Comparison of ENCODE assay signal across 28 cellular contexts in the genomic region with DNA sequence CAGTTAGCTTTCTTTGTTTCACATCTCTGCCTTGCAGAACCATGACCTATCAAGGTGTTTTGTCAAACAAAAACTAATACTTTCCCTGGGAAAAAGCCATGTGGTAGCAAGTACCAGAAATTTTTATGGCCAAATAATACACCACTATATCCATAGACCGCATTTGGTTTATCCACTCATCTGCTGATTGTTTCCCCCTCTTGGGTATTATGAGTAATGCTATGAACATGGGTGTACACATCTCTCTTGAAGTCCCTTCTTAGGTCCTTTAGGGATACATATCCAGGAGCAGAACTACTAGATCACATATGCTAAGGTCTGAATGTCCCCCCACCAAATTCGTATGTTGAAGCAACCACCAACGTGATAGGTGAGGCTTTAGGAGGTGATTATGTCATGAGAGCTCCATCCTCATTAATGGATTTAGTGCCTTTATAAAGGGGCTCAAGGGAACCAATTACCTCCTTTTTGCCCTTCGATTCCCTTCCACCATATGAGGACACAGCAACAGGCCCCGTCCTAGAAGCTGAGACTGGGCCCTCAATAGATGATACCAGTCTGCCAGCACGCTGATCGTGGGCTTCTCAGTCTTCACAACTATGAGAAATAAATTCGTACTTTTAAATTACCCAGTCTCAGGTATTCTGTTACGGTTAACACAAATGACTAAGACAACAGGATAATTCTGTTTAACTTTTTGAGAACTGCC. TPM values are rescaled to one million over a fixed set of nuclear protein-coding genes. Genes with fewer than 3 reads are reported as not detected.
DNase-seq lines count a peak whose midpoint lies in the region; ATAC-seq and TF ChIP-seq lines count a peak whose summit lies in the region.
"Had no signal": no experiment of that assay in that cellular context is flagged by ENCODE, and none has a peak within 500 bp of the region (broad histone marks: within the 10 kb centered on the region; RNA-seq: fewer than 3 reads in every experiment).

No MANE protein-coding gene starts in this region.

- H3K27me3 Mint-ChIP-seq in MCF 10A (ENCODE audit: insufficient read depth, unreplicated experiment), result no peaks in the 10 kb centered on the region
- no peaks in the 10 kb centered on the region for H3K27me3 Mint-ChIP-seq in activated T-helper 2 cell treated with anti-CD3 and anti-CD28 coated beads, Interferon-gamma antibody, Interleukin-2, Interleukin-4, amounts not matched to agents 10 μg/mL and 5 μg/mL and 100 μg/mL, durations not matched to agents 14 hours and 24 hours and 36 hours (ENCODE audit: low read depth)

- WGBS in mammary epithelial cell (ENCODE audit: low coverage, missing lambda C conversion rate), result 94% methylated on average over 9 of the region's 9 CpGs
- 95% methylated on average over 8 of the region's 9 CpGs for WGBS in mesenchymal stem cell

- H4K91ac ChIP-seq in mesenchymal stem cell (ENCODE audit: low read length), result no peak overlapping the region

- peaks cover 67% of the 10 kb centered on the region for H3K36me3 Mint-ChIP-seq in MCF 10A (ENCODE audit: insufficient read depth, unreplicated experiment)
- H3K36me3 Mint-ChIP-seq in activated T-helper 2 cell treated with anti-CD3 and anti-CD28 coated beads, Interferon-gamma antibody, Interleukin-2, Interleukin-4, amounts not matched to agents 10 μg/mL and 5 μg/mL and 100 μg/mL, durations not matched to agents 14 hours and 24 hours and 36 hours (ENCODE audit: low read depth), result peaks cover 55% of the 10 kb centered on the region

- H4K20me1 ChIP-seq in mammary epithelial cell (ENCODE audit: insufficient read depth, low read length), result no peaks in the 10 kb centered on the region

- H3K79me2 ChIP-seq in mammary epithelial cell (ENCODE audit: insufficient read depth, low read length), result peaks cover 54% of the 10 kb centered on the region

- CTCF ChIA-PET in mammary epithelial cell (lab: Charles Lee; ENCODE audit: low non-redundant PET) (no interaction called here), MCF 10A (lab: Yijun Ruan, JAX) (interaction anchor here (0.6 to 11.3 kb wide), 26 partner anchors 7 to 327 kb away, joined by 3 to 169 read pairs (median 5); no protein-coding TSS in a partner anchor)

- H3K9me3 ChIP-seq in mammary epithelial cell (replicated peaks; ENCODE audit: insufficient read depth, low read length), result no peaks in the 10 kb centered on the region
- no peaks in the 10 kb centered on the region for H3K9me3 ChIP-seq in mesenchymal stem cell (ENCODE audit: control insufficient read depth, low read length)
- no peaks in the 10 kb centered on the region for H3K9me3 ChIP-seq in subcutaneous abdominal adipose tissue (ENCODE audit: control insufficient read depth in 5 of 5, low read length in 5 of 5)
- H3K9me3 ChIP-seq: MG63, right atrium auricular region, SK-N-SH had no signal

- TF ChIP-seq CTCF in mammary epithelial cell (conservative IDR thresholded peaks at IDR 0.05 in 1 of 2, IDR thresholded peaks at IDR 0.05 in 1 of 2; ENCODE audit: extremely low read depth in 1 of 2, insufficient read depth in 1 of 2, low read depth in 1 of 2, low read length in 2 of 2), result no peak
- TF ChIP-seq CTCF in MCF 10A (IDR thresholded peaks at IDR 0.05; ENCODE audit: unreplicated experiment), result no peak

- DNase-seq in mammary epithelial cell, result no peak
- no peak for DNase-seq in MCF 10A (ENCODE audit: unreplicated experiment)
- DNase-seq in activated T-helper 2 cell treated with anti-CD3 and anti-CD28 coated beads, Interferon-gamma antibody, Interleukin-2, Interleukin-4, amounts not matched to agents 10 μg/mL and 5 μg/mL and 100 μg/mL, durations not matched to agents 14 hours and 24 hours and 36 hours (ENCODE audit: low spot score), result no peak
- no peak for DNase-seq in mesenchymal stem cell
- DNase-seq in sciatic nerve (ENCODE audit: low spot score), result no peak
- DNase-seq: ACHN; activated CD8-positive, alpha-beta memory T cell treated with anti-CD3 and anti-CD28 coated beads, Interleukin-2, amount 50 U/mL, for 4 hours; activated effector memory CD4-positive, alpha-beta T cell treated with Interleukin-2 at 50 U/mL for 16 hours; DMS153; erythroblast; KBM-7; mesendoderm; MG63; NCI-H1930; NCI-H2171 treated with DMSO at 0.1 percent for 48 hours; NCI-H510A treated with DMSO at 0.1 percent for 48 hours; SK-N-SH; substantia nigra; trophoblast cell had no signal

- H3K9me3 Mint-ChIP-seq in MCF 10A (ENCODE audit: unreplicated experiment), result no peaks in the 10 kb centered on the region
- no peaks in the 10 kb centered on the region for H3K9me3 Mint-ChIP-seq in activated T-helper 2 cell treated with anti-CD3 and anti-CD28 coated beads, Interferon-gamma antibody, Interleukin-2, Interleukin-4, amounts not matched to agents 10 μg/mL and 5 μg/mL and 100 μg/mL, durations not matched to agents 14 hours and 24 hours and 36 hours
- H3K9me3 Mint-ChIP-seq: T-helper 1 cell treated with Interleukin-12 subunit alpha and Interleukin-12 subunit beta and Interleukin-4 antibody, amounts not matched to agents 30 μg/mL and 1 μg/mL, for 36 hours had no signal

- H2BK15ac ChIP-seq in mesenchymal stem cell (ENCODE audit: low read depth, poor library complexity, severe bottlenecking), result no peak overlapping the region

- H3K27me3 ChIP-seq in mammary epithelial cell (ENCODE audit: insufficient read depth, low read length) (no peaks in the 10 kb centered on the region), mesenchymal stem cell (ENCODE audit: control insufficient read depth in 1 of 2, insufficient read depth in 1 of 2, low read length in 2 of 2) (no peaks in the 10 kb centered on the region), subcutaneous abdominal adipose tissue (ENCODE audit: control insufficient read depth in 5 of 5, insufficient read depth in 4 of 5, low read length in 5 of 5) (no peaks in the 10 kb centered on the region)
- H3K27me3 ChIP-seq: cardiac muscle cell, MG63, right atrium auricular region had no signal

- H3K4me3 ChIP-seq in mammary epithelial cell (replicated peaks in 1 of 3; ENCODE audit: insufficient read depth in 1 of 3, low read depth in 2 of 3, low read length in 3 of 3) (no peak overlapping the region), mesenchymal stem cell (ENCODE audit: insufficient read depth in 1 of 2, low read depth in 1 of 2, low read length in 2 of 2) (no peak overlapping the region), subcutaneous abdominal adipose tissue (ENCODE audit: low read depth in 1 of 5, low read length in 5 of 5) (no peak overlapping the region)
- H3K4me3 ChIP-seq: cardiac muscle cell, coronary artery, MG63, right atrium auricular region had no signal

- no peaks in the 10 kb centered on the region for H3K4me1 Mint-ChIP-seq in MCF 10A (ENCODE audit: insufficient read depth, unreplicated experiment)
- peaks cover 20% of the 10 kb centered on the region for H3K4me1 Mint-ChIP-seq in activated T-helper 2 cell treated with anti-CD3 and anti-CD28 coated beads, Interferon-gamma antibody, Interleukin-2, Interleukin-4, amounts not matched to agents 10 μg/mL and 5 μg/mL and 100 μg/mL, durations not matched to agents 14 hours and 24 hours and 36 hours (ENCODE audit: low read depth)

- H3K4me2 ChIP-seq in mammary epithelial cell (ENCODE audit: insufficient read depth, low read depth, low read length) (no peak overlapping the region), mesenchymal stem cell (ENCODE audit: low read length, poor library complexity, severe bottlenecking) (no peak overlapping the region)
- H3K4me2 ChIP-seq: SK-N-SH had no signal

- H3K4me1 ChIP-seq in mammary epithelial cell (ENCODE audit: insufficient read depth, low read length) (no peaks in the 10 kb centered on the region), mesenchymal stem cell (ENCODE audit: control insufficient read depth, insufficient read depth, low read depth, low read length) (no peaks in the 10 kb centered on the region), subcutaneous abdominal adipose tissue (ENCODE audit: control insufficient read depth in 5 of 5, insufficient read depth in 5 of 5, low read length in 5 of 5) (peaks cover 0 to 14% (median 5%) of the 10 kb centered on the region in 5 donors)
- H3K4me1 ChIP-seq: parathyroid adenoma had no signal

- H4K8ac ChIP-seq in mesenchymal stem cell (ENCODE audit: low read length), result no peak overlapping the region

- no peak overlapping the region for H3K4me3 Mint-ChIP-seq in MCF 10A (ENCODE audit: unreplicated experiment)
- H3K4me3 Mint-ChIP-seq in activated T-helper 2 cell treated with anti-CD3 and anti-CD28 coated beads, Interferon-gamma antibody, Interleukin-2, Interleukin-4, amounts not matched to agents 10 μg/mL and 5 μg/mL and 100 μg/mL, durations not matched to agents 14 hours and 24 hours and 36 hours (ENCODE audit: low read depth), result no peak overlapping the region
- H3K4me3 Mint-ChIP-seq: neural crest cell; T-helper 1 cell treated with Interleukin-12 subunit alpha and Interleukin-12 subunit beta and Interleukin-4 antibody, amounts not matched to agents 30 μg/mL and 1 μg/mL, for 36 hours had no signal

- H3K23ac ChIP-seq in mesenchymal stem cell (ENCODE audit: low read length in 2 of 2), result no peak overlapping the region

- no peak overlapping the region for H3K27ac Mint-ChIP-seq in MCF 10A (ENCODE audit: low read depth, unreplicated experiment)
- peak overlapping the region; percentile 28 for H3K27ac Mint-ChIP-seq in activated T-helper 2 cell treated with anti-CD3 and anti-CD28 coated beads, Interferon-gamma antibody, Interleukin-2, Interleukin-4, amounts not matched to agents 10 μg/mL and 5 μg/mL and 100 μg/mL, durations not matched to agents 14 hours and 24 hours and 36 hours
- H3K27ac Mint-ChIP-seq: T-helper 1 cell treated with Interleukin-12 subunit alpha and Interleukin-12 subunit beta and Interleukin-4 antibody, amounts not matched to agents 30 μg/mL and 1 μg/mL, for 36 hours had no signal

- no peak overlapping the region for H3K9ac ChIP-seq in mammary epithelial cell (ENCODE audit: insufficient read depth, low read length)
- H3K9ac ChIP-seq in mesenchymal stem cell (ENCODE audit: low read length), result peak overlapping the region; percentile 2
- no peak overlapping the region for H3K9ac ChIP-seq in subcutaneous abdominal adipose tissue (ENCODE audit: low read length in 5 of 5)
- H3K9ac ChIP-seq: parathyroid adenoma, SK-N-SH had no signal

- H2AFZ ChIP-seq in mammary epithelial cell (ENCODE audit: low read depth, low read length) (no peak overlapping the region), mesenchymal stem cell (ENCODE audit: low read depth, low read length) (no peak overlapping the region)
- H2AFZ ChIP-seq: parathyroid adenoma had no signal

- no peak for ATAC-seq in HG02981 (IDR thresholded peaks at IDR 0.05; ENCODE audit: unreplicated experiment)
- ATAC-seq in sciatic nerve, result no peak
- ATAC-seq in GM19395 (IDR thresholded peaks at IDR 0.05; ENCODE audit: unreplicated experiment), result no peak

- no peak overlapping the region for H2AK5ac ChIP-seq in mesenchymal stem cell (ENCODE audit: low read length, severe bottlenecking)

- intact Hi-C loops in mammary epithelial cell (cut with micrococcal nuclease) (loop anchor here (5.0 kb wide), 1 partner anchor 87 kb away; no protein-coding TSS in a partner anchor), MCF 10A (cut with micrococcal nuclease) (no loop called here), sciatic nerve (cut with DNase I) (no loop called here)
- intact Hi-C loops in activated T-helper 2 cell treated with anti-CD3 and anti-CD28 coated beads, Interferon-gamma antibody, Interleukin-2, Interleukin-4, amounts not matched to agents 10 μg/mL and 5 μg/mL and 100 μg/mL, durations not matched to agents 14 hours and 24 hours and 36 hours (cut with micrococcal nuclease), result no loop called here

- H3K36me3 ChIP-seq in mammary epithelial cell (ENCODE audit: insufficient read depth, low read length), result peaks cover 3% of the 10 kb centered on the region
- peaks cover 23 to 75% of the 10 kb centered on the region in 2 experiments for H3K36me3 ChIP-seq in mesenchymal stem cell (ENCODE audit: control insufficient read depth in 1 of 2, insufficient read depth in 2 of 2, low read depth in 1 of 2, low read length in 2 of 2)
- peaks cover 11 to 46% (median 35%) of the 10 kb centered on the region in 5 donors for H3K36me3 ChIP-seq in subcutaneous abdominal adipose tissue (ENCODE audit: control insufficient read depth in 5 of 5, insufficient read depth in 5 of 5, low read length in 5 of 5)

- BruUV-seq in mammary epithelial cell (replicated peaks; lab: Mats Ljungman, UMichigan) (TSS peak; percentile 6), MCF 10A (replicated peaks; lab: Mats Ljungman, UMichigan) (no TSS peak)

- H2BK120ac ChIP-seq in mesenchymal stem cell (ENCODE audit: low read depth, low read length), result no peak overlapping the region

- POLR2A ChIA-PET in MCF 10A (lab: Yijun Ruan, JAX), result interaction anchor here (0.6 to 4.7 kb wide), 8 partner anchors 11 to 275 kb away, joined by 3 to 21 read pairs (median 4); no protein-coding TSS in a partner anchor

- dilution Hi-C loops in mammary epithelial cell (cut with HindIII; ENCODE audit: low sequenced_read_pairs), result loop anchor here (5.0 to 25.0 kb wide), 2 partner anchors 37 to 257 kb away; a partner anchor contains a TSS

- H2BK12ac ChIP-seq in mesenchymal stem cell (ENCODE audit: low read length in 2 of 2), result no peak overlapping the region

- H2BK5ac ChIP-seq in mesenchymal stem cell (ENCODE audit: low read depth, low read length, poor library complexity, severe bottlenecking), result no peak overlapping the region

- peaks cover 31% of the 10 kb centered on the region for H3K79me1 ChIP-seq in mesenchymal stem cell (replicated peaks; ENCODE audit: low read length, poor library complexity, severe bottlenecking)

- in situ Hi-C loops in mammary epithelial cell (cut with MboI; ENCODE audit: low sequenced_read_pairs in 2 of 2), result loop anchor here (10.0 kb wide), 2 partner anchors 170 to 270 kb away; no protein-coding TSS in a partner anchor

- H3K27ac ChIP-seq in mammary epithelial cell (ENCODE audit: insufficient read depth, low read depth, low read length), result no peak overlapping the region
- no peak overlapping the region for H3K27ac ChIP-seq in mesenchymal stem cell (ENCODE audit: low read length, poor library complexity, severe bottlenecking)
- H3K27ac ChIP-seq in subcutaneous abdominal adipose tissue (ENCODE audit: low read depth, low read length), result peak overlapping the region; percentile 66
- H3K27ac ChIP-seq: cardiac muscle cell, coronary artery, parathyroid adenoma, right atrium auricular region had no signal

- H3K18ac ChIP-seq in mesenchymal stem cell (ENCODE audit: low read depth in 1 of 2, low read length in 2 of 2), result no peak overlapping the region

- no peak overlapping the region for H3K4ac ChIP-seq in mesenchymal stem cell (ENCODE audit: low read depth in 1 of 2, low read length in 2 of 2)

- no peak overlapping the region for H3K14ac ChIP-seq in mesenchymal stem cell (ENCODE audit: low read length in 2 of 2)

RNA-seq across cellular contexts. Expression of a gene that starts 30.2 kb away (rescaled TPM):
- total RNA-seq in mammary epithelial cell (10 to 100 TPM; 22.3 to 46.0 TPM), MCF 10A (2022) (19.9 and 22.4 TPM in 2 replicates), sciatic nerve (37.2 TPM)
- 10.9 TPM for polyA plus RNA-seq in mammary epithelial cell
- 21.2 TPM for polyA minus RNA-seq in mammary epithelial cell
- 16.2 and 17.0 TPM in 2 replicates for total RNA-seq in activated T-helper 2 cell treated with anti-CD3 and anti-CD28 coated beads, Interferon-gamma antibody, Interleukin-2, Interleukin-4, amounts not matched to agents 10 μg/mL and 5 μg/mL and 100 μg/mL, durations not matched to agents 14 hours and 24 hours and 36 hours
- 12.5 TPM for polyA plus RNA-seq in mesenchymal stem cell (2013, experiment 1 of 2)
- polyA plus RNA-seq in mesenchymal stem cell (2013, experiment 2 of 2), result 14.0 TPM
